Comparison of ENCODE assay signal across 1 cellular context in genomic region chr14:105485720-105486332, GRCh38.
TF ChIP-seq lines count a peak whose summit lies in the region.

No MANE protein-coding gene starts in this region.

TF ChIP-seq in IMR-90, 13 proteins besides CTCF, POLR2A, EP300 and RAD21:
- TF ChIP-seq MXI1 (IDR thresholded peaks at IDR 0.05; ENCODE audit: borderline replicate concordance, low read depth, low read length) (no peak), CEBPB (IDR thresholded peaks at IDR 0.05; ENCODE audit: low read depth, low read length) (no peak), ELK1 (IDR thresholded peaks at IDR 0.05; ENCODE audit: borderline replicate concordance, low read depth, low read length) (no peak), SMC3 (IDR thresholded peaks at IDR 0.05; ENCODE audit: low read depth, low read length) (no peak), RFX5 (IDR thresholded peaks at IDR 0.05; ENCODE audit: low read depth, low read length) (no peak), BHLHE40 (IDR thresholded peaks at IDR 0.05; ENCODE audit: low read depth, low read length) (no peak), RCOR1 (IDR thresholded peaks at IDR 0.05; ENCODE audit: insufficient replicate concordance, low read length) (no peak), CHD1 (IDR thresholded peaks at IDR 0.05; ENCODE audit: low read depth, low read length) (no peak), MAFK (IDR thresholded peaks at IDR 0.05; ENCODE audit: low read depth, low read length) (no peak), MAZ (IDR thresholded peaks at IDR 0.05; ENCODE audit: borderline replicate concordance, low read depth, low read length) (no peak), USF2 (IDR thresholded peaks at IDR 0.05; ENCODE audit: low read depth, low read length) (no peak)
